15 cellular contexts compared by ENCODE assay signal in the genomic region with DNA sequence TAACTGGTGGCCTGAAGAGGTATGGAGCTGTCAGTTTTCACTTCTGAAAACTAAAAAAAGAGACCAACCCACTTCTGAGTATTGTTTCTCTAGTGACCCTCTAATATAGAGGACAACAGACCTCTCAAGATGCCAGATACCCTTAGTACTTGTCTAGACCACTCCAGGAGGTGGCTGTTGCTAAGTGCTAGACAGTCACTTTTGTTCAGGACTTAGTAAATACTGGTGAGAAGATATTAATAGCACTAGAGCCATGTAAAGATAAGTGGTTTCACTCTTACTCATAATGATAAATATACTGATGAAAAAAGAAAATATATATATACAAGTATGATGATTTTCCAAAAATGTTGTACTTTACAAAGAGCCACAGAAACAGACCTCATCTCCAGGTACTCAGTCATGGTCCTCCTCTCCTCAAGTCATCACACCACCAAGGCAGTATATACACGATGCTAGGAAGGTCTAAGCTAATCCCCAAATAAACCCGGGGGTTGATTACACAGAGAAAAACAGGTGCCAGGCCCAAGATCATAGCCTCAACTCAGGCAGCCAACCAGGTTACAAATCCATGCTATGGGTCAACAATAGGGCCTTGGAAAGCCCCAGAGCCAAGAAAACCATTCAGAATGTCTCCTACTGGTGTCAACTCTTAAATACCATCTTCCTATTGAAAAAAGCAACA.
A peak's percentile ranks its signal among the peaks of the same experiment; 100 is the strongest.
DNase-seq lines count a peak whose midpoint lies in the region; ATAC-seq, FAIRE-seq and TF ChIP-seq lines count a peak whose summit lies in the region.
"Had no signal": no experiment of that assay in that cellular context is flagged by ENCODE, and none has a peak within 500 bp of the region (broad histone marks: within the 10 kb centered on the region; RNA-seq: fewer than 3 reads in every experiment).

No MANE protein-coding gene starts in this region.

- no peaks in the 10 kb centered on the region for H3K4me1 ChIP-seq in astrocyte (ENCODE audit: insufficient read depth, low read length)
- H3K4me1 ChIP-seq: BLaER1 treated with 17β-estradiol and CSF1 and Interleukin-3, amounts not matched to agents 10 nM and 100 nM had no signal

- no peaks in the 10 kb centered on the region for H3K27me3 Mint-ChIP-seq in astrocyte (ENCODE audit: low read depth, unreplicated experiment)
- H3K27me3 Mint-ChIP-seq in mesothelial cell of epicardium (ENCODE audit: low read depth), result no peaks in the 10 kb centered on the region

- peaks cover 2% of the 10 kb centered on the region for H3K36me3 ChIP-seq in astrocyte (ENCODE audit: insufficient read depth, low read length)

- ATAC-seq in GM18517 (IDR thresholded peaks at IDR 0.05; ENCODE audit: unreplicated experiment) (peak; percentile 82), GM21367 (IDR thresholded peaks at IDR 0.05; ENCODE audit: unreplicated experiment) (peak; percentile 83), HG02973 (IDR thresholded peaks at IDR 0.05; ENCODE audit: unreplicated experiment) (peak; percentile 95)
- ATAC-seq: GM23338 had no signal

- H3K4me1 Mint-ChIP-seq in astrocyte (ENCODE audit: low read depth, unreplicated experiment), result peaks cover 8% of the 10 kb centered on the region
- H3K4me1 Mint-ChIP-seq in mesothelial cell of epicardium, result no peaks in the 10 kb centered on the region

- TF ChIP-seq CTCF in astrocyte (IDR thresholded peaks at IDR 0.05; ENCODE audit: insufficient read depth, low read depth, low read length), result no peak
- TF ChIP-seq CTCF in mesothelial cell of epicardium (IDR thresholded peaks at IDR 0.05; ENCODE audit: unreplicated experiment), result no peak

- H3K27ac Mint-ChIP-seq in astrocyte (ENCODE audit: unreplicated experiment), result no peak overlapping the region
- no peak overlapping the region for H3K27ac Mint-ChIP-seq in mesothelial cell of epicardium
- H3K27ac Mint-ChIP-seq: GM23338 had no signal

- no peak overlapping the region for H3K9ac ChIP-seq in astrocyte (ENCODE audit: low read length)
- H3K9ac ChIP-seq: BLaER1 treated with 17β-estradiol and CSF1 and Interleukin-3, amounts not matched to agents 10 nM and 100 nM had no signal

- H3K4me3 Mint-ChIP-seq in astrocyte (ENCODE audit: unreplicated experiment), result no peak overlapping the region
- H3K4me3 Mint-ChIP-seq in mesothelial cell of epicardium, result no peak overlapping the region
- H3K4me3 Mint-ChIP-seq: GM23338 had no signal

- H3K4me2 ChIP-seq in astrocyte (ENCODE audit: low read length), result no peak overlapping the region
- H3K4me2 ChIP-seq: BLaER1 treated with 17β-estradiol and CSF1 and Interleukin-3, amounts not matched to agents 10 nM and 100 nM; GM23338 had no signal

- H3K27me3 ChIP-seq in astrocyte (ENCODE audit: insufficient read depth, low read length), result no peaks in the 10 kb centered on the region

- no peak for DNase-seq in astrocyte (ENCODE audit: low read depth)
- no peak for DNase-seq in NCI-H1105 (lab: John Stamatoyannopoulos, UW)
- DNase-seq in nucleus accumbens (lab: John Stamatoyannopoulos, UW), result no peak
- DNase-seq in caudate nucleus (lab: John Stamatoyannopoulos, UW), result no peak
- DNase-seq in mesothelial cell of epicardium (ENCODE audit: low spot score in 2 of 2, unreplicated experiment in 2 of 2), result no peak
- DNase-seq: activated CD4-positive, alpha-beta T cell treated with anti-CD3 and anti-CD28 coated beads for 1 hour; head of caudate nucleus; NCI-H748 treated with DMSO at 0.1 percent for 48 hours had no signal

- H3K4me3 ChIP-seq in astrocyte (ENCODE audit: insufficient read depth, low read depth, low read length), result no peak overlapping the region
- H3K4me3 ChIP-seq: BLaER1 treated with 17β-estradiol and CSF1 and Interleukin-3, amounts not matched to agents 10 nM and 100 nM; GM23338; lung had no signal

- H3K9me3 ChIP-seq in astrocyte (ENCODE audit: insufficient read depth, low read depth, low read length), result no peaks in the 10 kb centered on the region

- H3K36me3 Mint-ChIP-seq in astrocyte (ENCODE audit: low read depth, unreplicated experiment) (peaks cover 13% of the 10 kb centered on the region), mesothelial cell of epicardium (peaks cover 7% of the 10 kb centered on the region)

- H2AFZ ChIP-seq in astrocyte (ENCODE audit: low read depth, low read length), result no peak overlapping the region
- H2AFZ ChIP-seq: GM23338 had no signal

- FAIRE-seq in astrocyte (lab: Jason Lieb, UNC), result peak; percentile 93
- FAIRE-seq: G401.6 had no signal

- no peaks in the 10 kb centered on the region for H4K20me1 ChIP-seq in astrocyte (ENCODE audit: insufficient read depth, low read length)
- H4K20me1 ChIP-seq: BLaER1 treated with 17β-estradiol and CSF1 and Interleukin-3, amounts not matched to agents 10 nM and 100 nM had no signal

- no peaks in the 10 kb centered on the region for H3K79me2 ChIP-seq in astrocyte (ENCODE audit: insufficient read depth, low read length)

- H3K9me3 Mint-ChIP-seq in astrocyte (ENCODE audit: unreplicated experiment), result no peaks in the 10 kb centered on the region
- peaks cover 26% of the 10 kb centered on the region for H3K9me3 Mint-ChIP-seq in mesothelial cell of epicardium
- H3K9me3 Mint-ChIP-seq: GM23338 had no signal

- H3K27ac ChIP-seq in astrocyte (ENCODE audit: low read depth, low read length), result no peak overlapping the region
- no peak overlapping the region for H3K27ac ChIP-seq in caudate nucleus (ENCODE audit: low read depth, low read length)
- H3K27ac ChIP-seq: BLaER1 treated with 17β-estradiol and CSF1 and Interleukin-3, amounts not matched to agents 10 nM and 100 nM had no signal
